Comparison of ENCODE assay signal across 17 cellular contexts in genomic region chr15:57589276-57590073, GRCh38. TPM values are rescaled to one million over a fixed set of nuclear protein-coding genes. Genes with fewer than 3 reads are reported as not detected.
DNase-seq lines count a peak whose midpoint lies in the region; ATAC-seq and TF ChIP-seq lines count a peak whose summit lies in the region.
"Had no signal": no experiment of that assay in that cellular context is flagged by ENCODE, and none has a peak within 500 bp of the region (broad histone marks: within the 10 kb centered on the region; RNA-seq: fewer than 3 reads in every experiment).

No MANE protein-coding gene starts in this region.

- no peaks in the 10 kb centered on the region for H3K36me3 ChIP-seq in vagina
- H3K36me3 ChIP-seq: thoracic aorta had no signal

- peaks cover 29% of the 10 kb centered on the region for H3K4me1 ChIP-seq in vagina
- H3K4me1 ChIP-seq: psoas muscle had no signal

- no peak overlapping the region for H3K4me3 Mint-ChIP-seq in neural crest cell
- H3K4me3 Mint-ChIP-seq: activated CD8-positive, alpha-beta T cell treated with anti-CD3 and anti-CD28 coated beads for 36 hours; activated T-helper 1 cell treated with anti-CD3 and anti-CD28 coated beads, Interleukin-12 subunit alpha, Interleukin-12 subunit beta, Interleukin-2, Interleukin-4 antibody, amounts not matched to agents 30 ng/mL and 10 ng/mL and 1 ng/mL, durations not matched to agents 14 hours and 24 hours and 36 hours had no signal

- H3K4me3 ChIP-seq in vagina, result no peak overlapping the region
- H3K4me3 ChIP-seq: coronary artery, psoas muscle, thoracic aorta had no signal

- intact Hi-C loops in Right ventricle myocardium superior (cut with DNase I) (no loop called here), Right ventricle myocardium inferior (cut with DNase I) (loop anchor here (2.0 kb wide), 1 partner anchor 21 kb away; no protein-coding TSS in a partner anchor), vagina (cut with DNase I) (no loop called here)

- no peak for TF ChIP-seq CTCF in neural crest cell (conservative IDR thresholded peaks at IDR 0.05)
- no peak for TF ChIP-seq CTCF in vagina (IDR thresholded peaks at IDR 0.05)

- peak; percentile 67 for DNase-seq in Right ventricle myocardium superior
- DNase-seq in Right ventricle myocardium inferior (ENCODE audit: missing footprints), result no peak
- DNase-seq in epithelial cell of prostate (ENCODE audit: low read depth, low spot score), result no peak
- no peak for DNase-seq in neural crest cell (ENCODE audit: low read depth, low spot score)
- no peak for DNase-seq in vagina (ENCODE audit: extremely low spot score in 2 of 2)
- DNase-seq in activated CD8-positive, alpha-beta memory T cell treated with anti-CD3 and anti-CD28 coated beads, Interleukin-2, amount 50 U/mL, for 4 hours, result no peak
- DNase-seq in GOT3 (lab: John Stamatoyannopoulos, UW), result no peak
- DNase-seq: activated CD8-positive, alpha-beta T cell treated with anti-CD3 and anti-CD28 coated beads for 36 hours; kidney glomerular epithelial cell; NCI-H526; PC-3 had no signal

- no peaks in the 10 kb centered on the region for H3K27me3 ChIP-seq in vagina

- ATAC-seq in Right ventricle myocardium superior (ENCODE audit: poor library complexity) (no peak), Right ventricle myocardium inferior (no peak), GM21825 (IDR thresholded peaks at IDR 0.05; ENCODE audit: unreplicated experiment) (no peak)
- ATAC-seq: activated CD8-positive, alpha-beta T cell treated with anti-CD3 and anti-CD28 coated beads for 36 hours; PC-3; psoas muscle had no signal

- peak overlapping the region; percentile 73 for H3K27ac ChIP-seq in epithelial cell of prostate
- peak overlapping the region; percentile 29 for H3K27ac ChIP-seq in vagina
- H3K27ac ChIP-seq: psoas muscle had no signal

- H3K36me3 Mint-ChIP-seq in neural crest cell (ENCODE audit: low read depth), result no peaks in the 10 kb centered on the region

- H3K27ac Mint-ChIP-seq in neural crest cell (ENCODE audit: unreplicated experiment), result peak overlapping the region; percentile 28
- H3K27ac Mint-ChIP-seq: activated CD8-positive, alpha-beta T cell treated with anti-CD3 and anti-CD28 coated beads for 36 hours; activated T-helper 1 cell treated with anti-CD3 and anti-CD28 coated beads, Interleukin-12 subunit alpha, Interleukin-12 subunit beta, Interleukin-2, Interleukin-4 antibody, amounts not matched to agents 30 ng/mL and 10 ng/mL and 1 ng/mL, durations not matched to agents 14 hours and 24 hours and 36 hours had no signal

- no peaks in the 10 kb centered on the region for H3K9me3 ChIP-seq in vagina
- H3K9me3 ChIP-seq: psoas muscle, thoracic aorta had no signal

- H3K9me3 Mint-ChIP-seq in neural crest cell, result peaks cover 3% of the 10 kb centered on the region
- H3K9me3 Mint-ChIP-seq: activated CD8-positive, alpha-beta T cell treated with anti-CD3 and anti-CD28 coated beads for 36 hours; activated T-helper 1 cell treated with anti-CD3 and anti-CD28 coated beads, Interleukin-12 subunit alpha, Interleukin-12 subunit beta, Interleukin-2, Interleukin-4 antibody, amounts not matched to agents 30 ng/mL and 10 ng/mL and 1 ng/mL, durations not matched to agents 14 hours and 24 hours and 36 hours had no signal

- no peaks in the 10 kb centered on the region for H3K4me1 Mint-ChIP-seq in neural crest cell

- no peak for TF ChIP-seq POLR2A in vagina (IDR thresholded peaks at IDR 0.05)

- H3K27me3 Mint-ChIP-seq in neural crest cell (ENCODE audit: low read depth), result peaks cover 64% of the 10 kb centered on the region

RNA-seq across cellular contexts. Expression of gene MYZAP, which starts 2.2 kb away (rescaled TPM):
- 966 TPM for total RNA-seq in Right ventricle myocardium superior
- 869 TPM for total RNA-seq in Right ventricle myocardium inferior
- 0.28 TPM in 1 of 2 replicates, not detected in the other for total RNA-seq in neural crest cell
- total RNA-seq in vagina, result 15.2 TPM
- total RNA-seq: A673; activated CD8-positive, alpha-beta T cell treated with anti-CD3 and anti-CD28 coated beads for 36 hours; activated T-helper 1 cell treated with anti-CD3 and anti-CD28 coated beads, Interleukin-12 subunit alpha, Interleukin-12 subunit beta, Interleukin-2, Interleukin-4 antibody, amounts not matched to agents 30 ng/mL and 10 ng/mL and 1 ng/mL, durations not matched to agents 14 hours and 24 hours and 36 hours had no signal

Comparison
In these comparisons a context has a peak if more than half of its experiments do, and no peak if none do; other contexts are left out.
1. RNA of gene MYZAP, which starts 2.2 kb away (total RNA-seq): 966 TPM in Right ventricle myocardium superior (single experiment) and 869 TPM in Right ventricle myocardium inferior (single experiment); 15.2 TPM in vagina (single experiment) and 0.28 TPM in neural crest cell; every median in the first group is over 10 times any median in the second.